ENCODE assay signal across 8 cellular contexts in genomic region chr10:72044417-72045041, GRCh38. TPM values are rescaled to one million over a fixed set of nuclear protein-coding genes. Genes with fewer than 3 reads are reported as not detected.
DNase-seq lines count a peak whose midpoint lies in the region; ATAC-seq and TF ChIP-seq lines count a peak whose summit lies in the region.

No MANE protein-coding gene starts in this region.

- peak; percentile 84 for ATAC-seq in left ventricle myocardium superior
- no peak for ATAC-seq in GM19397 (IDR thresholded peaks at IDR 0.05; ENCODE audit: unreplicated experiment)
- ATAC-seq in HG03045 (IDR thresholded peaks at IDR 0.05; ENCODE audit: unreplicated experiment), result no peak

- peaks cover 11% of the 10 kb centered on the region for H3K36me3 Mint-ChIP-seq in Caco-2 (ENCODE audit: insufficient read depth, unreplicated experiment)
- no peaks in the 10 kb centered on the region for H3K36me3 Mint-ChIP-seq in progenitor cell of endocrine pancreas (ENCODE audit: insufficient read depth)
- H3K36me3 Mint-ChIP-seq in activated CD4-positive, alpha-beta T cell treated with anti-CD3 and anti-CD28 coated beads, Interleukin-2, amount 10 ng/mL, durations not matched to agents 24 days and 14 days (ENCODE audit: low read depth), result peaks cover 2% of the 10 kb centered on the region

- H3K36me3 ChIP-seq in Caco-2 (ENCODE audit: control insufficient read depth, insufficient read depth, low read length), result no peaks in the 10 kb centered on the region

- 0 out of 2 replicates have a peak, but pooled peaks cover 6% of the 10 kb centered on the region for H3K9me3 ChIP-seq in Caco-2

- H3K4me3 Mint-ChIP-seq in Caco-2 (ENCODE audit: unreplicated experiment) (no peak overlapping the region), progenitor cell of endocrine pancreas (ENCODE audit: low read depth) (no peak overlapping the region)
- H3K4me3 Mint-ChIP-seq in activated CD4-positive, alpha-beta T cell treated with anti-CD3 and anti-CD28 coated beads, Interleukin-2, amount 10 ng/mL, durations not matched to agents 24 days and 14 days, result no peak overlapping the region

- DNase-seq in Caco-2, result peak; percentile 36 to 39
- peak; percentile 63 for DNase-seq in astrocyte of the hippocampus (ENCODE audit: low read depth, low spot score)
- DNase-seq in left ventricle myocardium superior, result peak; percentile 72
- DNase-seq in progenitor cell of endocrine pancreas (ENCODE audit: low spot score, unreplicated experiment), result no peak
- no peak for DNase-seq in activated CD4-positive, alpha-beta T cell treated with anti-CD3 and anti-CD28 coated beads, Interleukin-2, amount 10 ng/mL, durations not matched to agents 24 days and 14 days
- DNase-seq in activated CD4-positive, CD25-positive, alpha-beta regulatory T cell treated with anti-CD3 and anti-CD28 coated beads, Interleukin-2, amount 50 U/mL, for 72 hours, result no peak

- no peak overlapping the region for H3K4me3 ChIP-seq in Caco-2 (ENCODE audit: low read depth, low read length)

- peaks cover 45% of the 10 kb centered on the region for H3K4me1 ChIP-seq in Caco-2

- CTCF ChIA-PET in Caco-2 (lab: Charles Lee), result interaction anchor here (0.6 to 1.6 kb wide), 5 partner anchors 17 to 172 kb away, joined by 3 to 5 read pairs (median 3); partner anchors contain the start of gene ASCC1

- no peaks in the 10 kb centered on the region for H3K27me3 ChIP-seq in Caco-2 (replicated peaks; ENCODE audit: control insufficient read depth, insufficient read depth, low read length)

- intact Hi-C loops in Caco-2 (cut with micrococcal nuclease; ENCODE audit: unreplicated experiment) (loop anchor here (5.0 kb wide), 3 partner anchors 53 to 283 kb away; no protein-coding TSS in a partner anchor), left ventricle myocardium superior (cut with micrococcal nuclease) (loop anchor here (2.0 kb wide), 1 partner anchor 86 kb away; no protein-coding TSS in a partner anchor)
- intact Hi-C loops in activated CD4-positive, alpha-beta T cell treated with anti-CD3 and anti-CD28 coated beads, Interleukin-2, amount 10 ng/mL, durations not matched to agents 24 days and 14 days (cut with micrococcal nuclease), result no loop called here

- H3K27me3 Mint-ChIP-seq in Caco-2 (ENCODE audit: insufficient read depth, unreplicated experiment) (no peaks in the 10 kb centered on the region), progenitor cell of endocrine pancreas (no peaks in the 10 kb centered on the region)
- H3K27me3 Mint-ChIP-seq in activated CD4-positive, alpha-beta T cell treated with anti-CD3 and anti-CD28 coated beads, Interleukin-2, amount 10 ng/mL, durations not matched to agents 24 days and 14 days, result no peaks in the 10 kb centered on the region

- H3K4me1 Mint-ChIP-seq in Caco-2 (ENCODE audit: low read depth, unreplicated experiment) (peaks cover 41% of the 10 kb centered on the region), progenitor cell of endocrine pancreas (ENCODE audit: low read depth) (peaks cover 22% of the 10 kb centered on the region)
- H3K4me1 Mint-ChIP-seq in activated CD4-positive, alpha-beta T cell treated with anti-CD3 and anti-CD28 coated beads, Interleukin-2, amount 10 ng/mL, durations not matched to agents 24 days and 14 days, result peaks cover 3% of the 10 kb centered on the region

- POLR2A ChIA-PET in Caco-2 (lab: Charles Lee), result no interaction called here

- BruUV-seq in Caco-2 (replicated peaks; lab: Mats Ljungman, UMichigan), result no TSS peak

- H3K9me3 Mint-ChIP-seq in Caco-2 (ENCODE audit: unreplicated experiment) (peaks cover 17% of the 10 kb centered on the region), progenitor cell of endocrine pancreas (ENCODE audit: low read depth) (no peaks in the 10 kb centered on the region)
- no peaks in the 10 kb centered on the region for H3K9me3 Mint-ChIP-seq in activated CD4-positive, alpha-beta T cell treated with anti-CD3 and anti-CD28 coated beads, Interleukin-2, amount 10 ng/mL, durations not matched to agents 24 days and 14 days

- peak overlapping the region; percentile 51 for H3K27ac Mint-ChIP-seq in Caco-2 (ENCODE audit: unreplicated experiment)
- H3K27ac Mint-ChIP-seq in progenitor cell of endocrine pancreas, result peak overlapping the region; percentile 29
- no peak overlapping the region for H3K27ac Mint-ChIP-seq in activated CD4-positive, alpha-beta T cell treated with anti-CD3 and anti-CD28 coated beads, Interleukin-2, amount 10 ng/mL, durations not matched to agents 24 days and 14 days

- peak in 1 of 2 experiments; percentile 43 for TF ChIP-seq CTCF in Caco-2 (IDR thresholded peaks at IDR 0.05; ENCODE audit: insufficient read depth in 1 of 2, low read depth in 1 of 2, low read length in 1 of 2, severe bottlenecking in 1 of 2, unreplicated experiment in 1 of 2)
- TF ChIP-seq CTCF in progenitor cell of endocrine pancreas (IDR thresholded peaks at IDR 0.05; ENCODE audit: unreplicated experiment), result peak; percentile 37

RNA-seq across cellular contexts. Expression of gene SPOCK2, which starts 43.8 kb away (rescaled TPM):
- total RNA-seq in Caco-2 (2022) (1.6 and 3.0 TPM in 2 replicates), left ventricle myocardium superior (12.7 TPM), progenitor cell of endocrine pancreas (47.7 and 49.1 TPM in 2 replicates)
- total RNA-seq in activated CD4-positive, alpha-beta T cell treated with anti-CD3 and anti-CD28 coated beads, Interleukin-2, amount 10 ng/mL, durations not matched to agents 24 days and 14 days, result 104 and 106 TPM in 2 replicates

Comparison
In these comparisons a context has a peak if more than half of its experiments do, and no peak if none do; other contexts are left out.
1. DNase-seq: peak in Caco-2 (2 of 2), astrocyte of the hippocampus (single experiment) and left ventricle myocardium superior (single experiment); none in progenitor cell of endocrine pancreas (single experiment), activated CD4-positive, alpha-beta T cell treated with anti-CD3 and anti-CD28 coated beads, Interleukin-2, amount 10 ng/mL, durations not matched to agents 24 days and 14 days (single experiment) and activated CD4-positive, CD25-positive, alpha-beta regulatory T cell treated with anti-CD3 and anti-CD28 coated beads, Interleukin-2, amount 50 U/mL, for 72 hours (single experiment).